1 cellular context compared by ENCODE assay signal in the genomic region with DNA sequence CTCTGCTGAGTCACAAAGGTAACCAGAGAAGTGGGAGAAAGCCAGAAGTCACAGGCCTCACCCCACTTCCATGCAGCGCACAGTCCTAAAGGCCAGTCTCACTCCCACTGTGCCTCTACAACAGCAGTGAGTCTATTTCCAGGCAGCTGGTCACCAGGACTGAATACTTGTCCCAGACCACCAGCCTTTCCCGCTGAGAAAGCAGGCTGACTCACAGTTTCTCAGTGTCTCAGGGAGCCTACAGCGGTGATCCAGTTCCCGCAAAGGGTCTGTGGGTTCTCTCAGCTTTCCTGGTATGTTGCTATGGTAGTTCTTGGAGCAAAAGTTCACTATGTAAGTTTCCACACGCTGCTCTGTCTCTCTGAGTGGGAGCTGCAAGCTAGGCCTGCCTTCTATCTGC.
TF ChIP-seq lines count a peak whose summit lies in the region.

No MANE protein-coding gene starts in this region.

TF ChIP-seq in GM23338, 12 proteins besides CTCF, POLR2A, EP300 and RAD21 (continued from another document):
- TF ChIP-seq, protein P1, sequence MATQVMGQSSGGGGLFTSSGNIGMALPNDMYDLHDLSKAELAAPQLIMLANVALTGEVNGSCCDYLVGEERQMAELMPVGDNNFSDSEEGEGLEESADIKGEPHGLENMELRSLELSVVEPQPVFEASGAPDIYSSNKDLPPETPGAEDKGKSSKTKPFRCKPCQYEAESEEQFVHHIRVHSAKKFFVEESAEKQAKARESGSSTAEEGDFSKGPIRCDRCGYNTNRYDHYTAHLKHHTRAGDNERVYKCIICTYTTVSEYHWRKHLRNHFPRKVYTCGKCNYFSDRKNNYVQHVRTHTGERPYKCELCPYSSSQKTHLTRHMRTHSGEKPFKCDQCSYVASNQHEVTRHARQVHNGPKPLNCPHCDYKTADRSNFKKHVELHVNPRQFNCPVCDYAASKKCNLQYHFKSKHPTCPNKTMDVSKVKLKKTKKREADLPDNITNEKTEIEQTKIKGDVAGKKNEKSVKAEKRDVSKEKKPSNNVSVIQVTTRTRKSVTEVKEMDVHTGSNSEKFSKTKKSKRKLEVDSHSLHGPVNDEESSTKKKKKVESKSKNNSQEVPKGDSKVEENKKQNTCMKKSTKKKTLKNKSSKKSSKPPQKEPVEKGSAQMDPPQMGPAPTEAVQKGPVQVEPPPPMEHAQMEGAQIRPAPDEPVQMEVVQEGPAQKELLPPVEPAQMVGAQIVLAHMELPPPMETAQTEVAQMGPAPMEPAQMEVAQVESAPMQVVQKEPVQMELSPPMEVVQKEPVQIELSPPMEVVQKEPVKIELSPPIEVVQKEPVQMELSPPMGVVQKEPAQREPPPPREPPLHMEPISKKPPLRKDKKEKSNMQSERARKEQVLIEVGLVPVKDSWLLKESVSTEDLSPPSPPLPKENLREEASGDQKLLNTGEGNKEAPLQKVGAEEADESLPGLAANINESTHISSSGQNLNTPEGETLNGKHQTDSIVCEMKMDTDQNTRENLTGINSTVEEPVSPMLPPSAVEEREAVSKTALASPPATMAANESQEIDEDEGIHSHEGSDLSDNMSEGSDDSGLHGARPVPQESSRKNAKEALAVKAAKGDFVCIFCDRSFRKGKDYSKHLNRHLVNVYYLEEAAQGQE (IDR thresholded peaks at IDR 0.05; ENCODE audit: unreplicated experiment), result no peak
- TF ChIP-seq NANOG (IDR thresholded peaks at IDR 0.05; ENCODE audit: borderline replicate concordance) (no peak), EZH2 (IDR thresholded peaks at IDR 0.05; ENCODE audit: low read depth, unreplicated experiment) (no peak), ZNF331 (CRISPR knock-in tag; IDR thresholded peaks at IDR 0.05; ENCODE audit: low read depth) (no peak), STAT1 (IDR thresholded peaks at IDR 0.05; ENCODE audit: unreplicated experiment) (no peak), CREB1 (CRISPR knock-in tag; IDR thresholded peaks at IDR 0.05; ENCODE audit: low read depth) (no peak), JUNB (IDR thresholded peaks at IDR 0.05; ENCODE audit: unreplicated experiment) (no peak), EZH2phosphoT487 (IDR thresholded peaks at IDR 0.05; ENCODE audit: unreplicated experiment) (no peak), ZNF114 (CRISPR knock-in tag; IDR thresholded peaks at IDR 0.05) (no peak)
- TF ChIP-seq, protein P2, sequence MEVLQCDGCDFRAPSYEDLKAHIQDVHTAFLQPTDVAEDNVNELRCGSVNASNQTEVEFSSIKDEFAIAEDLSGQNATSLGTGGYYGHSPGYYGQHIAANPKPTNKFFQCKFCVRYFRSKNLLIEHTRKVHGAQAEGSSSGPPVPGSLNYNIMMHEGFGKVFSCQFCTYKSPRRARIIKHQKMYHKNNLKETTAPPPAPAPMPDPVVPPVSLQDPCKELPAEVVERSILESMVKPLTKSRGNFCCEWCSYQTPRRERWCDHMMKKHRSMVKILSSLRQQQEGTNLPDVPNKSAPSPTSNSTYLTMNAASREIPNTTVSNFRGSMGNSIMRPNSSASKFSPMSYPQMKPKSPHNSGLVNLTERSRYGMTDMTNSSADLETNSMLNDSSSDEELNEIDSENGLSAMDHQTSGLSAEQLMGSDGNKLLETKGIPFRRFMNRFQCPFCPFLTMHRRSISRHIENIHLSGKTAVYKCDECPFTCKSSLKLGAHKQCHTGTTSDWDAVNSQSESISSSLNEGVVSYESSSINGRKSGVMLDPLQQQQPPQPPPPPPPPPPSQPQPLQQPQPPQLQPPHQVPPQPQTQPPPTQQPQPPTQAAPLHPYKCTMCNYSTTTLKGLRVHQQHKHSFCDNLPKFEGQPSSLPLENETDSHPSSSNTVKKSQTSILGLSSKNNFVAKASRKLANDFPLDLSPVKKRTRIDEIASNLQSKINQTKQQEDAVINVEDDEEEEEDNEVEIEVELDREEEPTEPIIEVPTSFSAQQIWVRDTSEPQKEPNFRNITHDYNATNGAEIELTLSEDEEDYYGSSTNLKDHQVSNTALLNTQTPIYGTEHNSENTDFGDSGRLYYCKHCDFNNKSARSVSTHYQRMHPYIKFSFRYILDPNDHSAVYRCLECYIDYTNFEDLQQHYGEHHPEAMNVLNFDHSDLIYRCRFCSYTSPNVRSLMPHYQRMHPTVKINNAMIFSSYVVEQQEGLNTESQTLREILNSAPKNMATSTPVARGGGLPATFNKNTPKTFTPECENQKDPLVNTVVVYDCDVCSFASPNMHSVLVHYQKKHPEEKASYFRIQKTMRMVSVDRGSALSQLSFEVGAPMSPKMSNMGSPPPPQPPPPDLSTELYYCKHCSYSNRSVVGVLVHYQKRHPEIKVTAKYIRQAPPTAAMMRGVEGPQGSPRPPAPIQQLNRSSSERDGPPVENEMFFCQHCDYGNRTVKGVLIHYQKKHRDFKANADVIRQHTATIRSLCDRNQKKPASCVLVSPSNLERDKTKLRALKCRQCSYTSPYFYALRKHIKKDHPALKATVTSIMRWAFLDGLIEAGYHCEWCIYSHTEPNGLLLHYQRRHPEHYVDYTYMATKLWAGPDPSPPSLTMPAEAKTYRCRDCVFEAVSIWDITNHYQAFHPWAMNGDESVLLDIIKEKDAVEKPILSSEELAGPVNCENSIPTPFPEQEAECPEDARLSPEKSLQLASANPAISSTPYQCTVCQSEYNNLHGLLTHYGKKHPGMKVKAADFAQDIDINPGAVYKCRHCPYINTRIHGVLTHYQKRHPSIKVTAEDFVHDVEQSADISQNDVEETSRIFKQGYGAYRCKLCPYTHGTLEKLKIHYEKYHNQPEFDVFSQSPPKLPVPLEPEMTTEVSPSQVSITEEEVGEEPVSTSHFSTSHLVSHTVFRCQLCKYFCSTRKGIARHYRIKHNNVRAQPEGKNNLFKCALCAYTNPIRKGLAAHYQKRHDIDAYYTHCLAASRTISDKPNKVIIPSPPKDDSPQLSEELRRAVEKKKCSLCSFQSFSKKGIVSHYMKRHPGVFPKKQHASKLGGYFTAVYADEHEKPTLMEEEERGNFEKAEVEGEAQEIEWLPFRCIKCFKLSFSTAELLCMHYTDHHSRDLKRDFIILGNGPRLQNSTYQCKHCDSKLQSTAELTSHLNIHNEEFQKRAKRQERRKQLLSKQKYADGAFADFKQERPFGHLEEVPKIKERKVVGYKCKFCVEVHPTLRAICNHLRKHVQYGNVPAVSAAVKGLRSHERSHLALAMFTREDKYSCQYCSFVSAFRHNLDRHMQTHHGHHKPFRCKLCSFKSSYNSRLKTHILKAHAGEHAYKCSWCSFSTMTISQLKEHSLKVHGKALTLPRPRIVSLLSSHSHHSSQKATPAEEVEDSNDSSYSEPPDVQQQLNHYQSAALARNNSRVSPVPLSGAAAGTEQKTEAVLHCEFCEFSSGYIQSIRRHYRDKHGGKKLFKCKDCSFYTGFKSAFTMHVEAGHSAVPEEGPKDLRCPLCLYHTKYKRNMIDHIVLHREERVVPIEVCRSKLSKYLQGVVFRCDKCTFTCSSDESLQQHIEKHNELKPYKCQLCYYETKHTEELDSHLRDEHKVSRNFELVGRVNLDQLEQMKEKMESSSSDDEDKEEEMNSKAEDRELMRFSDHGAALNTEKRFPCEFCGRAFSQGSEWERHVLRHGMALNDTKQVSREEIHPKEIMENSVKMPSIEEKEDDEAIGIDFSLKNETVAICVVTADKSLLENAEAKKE (CRISPR knock-in tag; IDR thresholded peaks at IDR 0.05), result no peak
- TF ChIP-seq, protein P3, sequence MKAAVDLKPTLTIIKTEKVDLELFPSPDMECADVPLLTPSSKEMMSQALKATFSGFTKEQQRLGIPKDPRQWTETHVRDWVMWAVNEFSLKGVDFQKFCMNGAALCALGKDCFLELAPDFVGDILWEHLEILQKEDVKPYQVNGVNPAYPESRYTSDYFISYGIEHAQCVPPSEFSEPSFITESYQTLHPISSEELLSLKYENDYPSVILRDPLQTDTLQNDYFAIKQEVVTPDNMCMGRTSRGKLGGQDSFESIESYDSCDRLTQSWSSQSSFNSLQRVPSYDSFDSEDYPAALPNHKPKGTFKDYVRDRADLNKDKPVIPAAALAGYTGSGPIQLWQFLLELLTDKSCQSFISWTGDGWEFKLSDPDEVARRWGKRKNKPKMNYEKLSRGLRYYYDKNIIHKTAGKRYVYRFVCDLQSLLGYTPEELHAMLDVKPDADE (IDR thresholded peaks at IDR 0.05), result no peak
